In the genomic region with DNA sequence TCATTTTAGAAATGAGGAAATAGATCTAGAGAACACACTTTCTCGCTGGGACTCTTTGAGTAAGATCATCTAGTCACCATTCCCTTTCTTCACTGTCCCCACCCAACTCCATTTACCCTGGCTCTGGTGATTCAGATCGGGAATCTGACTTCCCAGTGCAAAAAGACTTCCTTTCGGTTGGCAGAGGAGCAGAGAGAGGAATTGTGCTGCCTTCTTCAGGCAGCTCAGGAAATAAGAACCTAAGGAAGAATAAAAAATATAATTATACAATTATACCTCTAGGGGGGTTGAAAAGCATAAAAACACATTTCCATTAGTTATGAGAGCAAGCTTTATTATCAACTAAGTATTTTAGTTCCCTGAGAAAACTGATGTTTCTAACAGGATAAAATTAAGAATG, we compare ENCODE assay signal across 12 cellular contexts. TPM values are rescaled to one million over a fixed set of nuclear protein-coding genes. Genes with fewer than 3 reads are reported as not detected.
DNase-seq lines count a peak whose midpoint lies in the region; ATAC-seq and TF ChIP-seq lines count a peak whose summit lies in the region.
"Had no signal": no experiment of that assay in that cellular context is flagged by ENCODE, and none has a peak within 500 bp of the region (broad histone marks: within the 10 kb centered on the region; RNA-seq: fewer than 3 reads in every experiment).

No MANE protein-coding gene starts in this region.

- no peaks in the 10 kb centered on the region for H3K79me2 ChIP-seq in HCT116 (ENCODE audit: insufficient read depth, low read length)

- TF ChIP-seq CTCF in AG09319 (IDR thresholded peaks at IDR 0.05; ENCODE audit: low read depth, low read length) (peak; percentile 50), HCT116 (IDR thresholded peaks at IDR 0.05 in 2 of 3, conservative IDR thresholded peaks at IDR 0.05 in 1 of 3; ENCODE audit: borderline replicate concordance in 1 of 3, insufficient read depth in 1 of 3, low read depth in 2 of 3, low read length in 2 of 3) (peak in 1 of 3 experiments; percentile 28; a peak in 1 of 6 replicates)

- H3K4me1 ChIP-seq in HCT116 (ENCODE audit: control insufficient read depth in 1 of 2, insufficient read depth in 2 of 2, low read length in 2 of 2) = no peaks in the 10 kb centered on the region
- H3K4me1 ChIP-seq in adipocyte (ENCODE audit: control insufficient read depth, insufficient read depth, low read length) = no peaks in the 10 kb centered on the region

- intact Hi-C loops in HCT116 (cut with micrococcal nuclease) = no loop called here

- POLR2A ChIA-PET in HCT116 (lab: Charles Lee) = no interaction called here

- CTCF ChIA-PET in HCT116 (lab: Charles Lee) = no interaction called here

- ATAC-seq in HCT116 (no peak), HG02571 (IDR thresholded peaks at IDR 0.05; ENCODE audit: unreplicated experiment) (no peak)
- ATAC-seq in activated CD4-positive, CD25-positive, alpha-beta regulatory T cell treated with anti-CD3 and anti-CD28 coated beads, Interleukin-2, amount 50 U/mL, for 24 hours = no peak

- no peak overlapping the region for H2AFZ ChIP-seq in HCT116 (ENCODE audit: low read depth, low read length, poor library complexity, severe bottlenecking)

- H3K9me3 ChIP-seq in HCT116 (ENCODE audit: control insufficient read depth in 1 of 2, insufficient read depth in 1 of 2, low read depth in 1 of 2, low read length in 2 of 2) (no peaks in the 10 kb centered on the region), adipocyte (ENCODE audit: control insufficient read depth, low read length) (no peaks in the 10 kb centered on the region)

- H3K27ac ChIP-seq in HCT116 (ENCODE audit: low read depth, low read length) = no peak overlapping the region

- no peaks in the 10 kb centered on the region for H3K9me2 ChIP-seq in HCT116 (ENCODE audit: insufficient read depth)

- peaks cover 0 to 17% of the 10 kb centered on the region in 2 experiments; a peak in 2 of 4 replicates for H3K36me3 ChIP-seq in HCT116 (ENCODE audit: control insufficient read depth in 1 of 2, insufficient read depth in 2 of 2, low read length in 2 of 2)
- peaks cover 79% of the 10 kb centered on the region for H3K36me3 ChIP-seq in adipocyte (ENCODE audit: control insufficient read depth, insufficient read depth, low read length, severe bottlenecking)

- no peak overlapping the region for H3K4me2 ChIP-seq in HCT116 (ENCODE audit: low read length)

- H3K27me3 ChIP-seq in HCT116 (ENCODE audit: insufficient read depth, low read length) = no peaks in the 10 kb centered on the region
- no peaks in the 10 kb centered on the region for H3K27me3 ChIP-seq in adipocyte (replicated peaks; ENCODE audit: control insufficient read depth, insufficient read depth, low read length)

- RAD21 ChIA-PET in HCT116 (lab: Charles Lee; ENCODE audit: low non-redundant PET in 1 of 2, low total read pairs in 2 of 2, uncharacterized antibody in 2 of 2, unreplicated experiment in 2 of 2) = no interaction called here

- TF ChIP-seq POLR2A in HCT116 (IDR thresholded peaks at IDR 0.05; ENCODE audit: borderline replicate concordance, extremely low read depth, insufficient read depth, insufficient read length) = no peak

- no TSS peak for BruUV-seq in HCT116 (replicated peaks; lab: Mats Ljungman, UMichigan)

- H4K20me1 ChIP-seq in HCT116 (ENCODE audit: insufficient read depth) = no peaks in the 10 kb centered on the region

- H3K4me3 ChIP-seq in HCT116 (replicated peaks in 1 of 2; ENCODE audit: low read depth in 1 of 2, low read length in 2 of 2) = no peak overlapping the region
- no peak overlapping the region for H3K4me3 ChIP-seq in adipocyte (ENCODE audit: low read length)

- H3K9ac ChIP-seq in HCT116 (ENCODE audit: low read length) (no peak overlapping the region), adipocyte (ENCODE audit: low read length) (no peak overlapping the region)

- TF ChIP-seq RAD21 in HCT116 (IDR thresholded peaks at IDR 0.05; ENCODE audit: low read depth) = peak; percentile 35; the same call in 1 of the 2 replicates

- DNase-seq in AG09319 (ENCODE audit: extremely low read depth, low read depth) (no peak), HCT116 (ENCODE audit: low read depth, low spot score) (no peak), adipocyte (ENCODE audit: low read depth) (peak; percentile 44), hepatic stellate cell (ENCODE audit: low spot score) (peak; percentile 49), DMS79 treated with DMSO at 0.1 percent for 48 hours (lab: John Stamatoyannopoulos, UW) (no peak), iPS-NIHi7 (ENCODE audit: extremely low spot score) (no peak)
- DNase-seq: activated T-cell treated with anti-CD3 and anti-CD28 coated beads, Interleukin-2, amount 50 U/mL, for 48 hours; DMS53; NCI-H1092; NCI-H69 had no signal

TF ChIP-seq in HCT116, 20 proteins besides CTCF, POLR2A, EP300 and RAD21:
- TF ChIP-seq SRF (IDR thresholded peaks at IDR 0.05; ENCODE audit: low read depth) = no peak
- TF ChIP-seq, protein P1, sequence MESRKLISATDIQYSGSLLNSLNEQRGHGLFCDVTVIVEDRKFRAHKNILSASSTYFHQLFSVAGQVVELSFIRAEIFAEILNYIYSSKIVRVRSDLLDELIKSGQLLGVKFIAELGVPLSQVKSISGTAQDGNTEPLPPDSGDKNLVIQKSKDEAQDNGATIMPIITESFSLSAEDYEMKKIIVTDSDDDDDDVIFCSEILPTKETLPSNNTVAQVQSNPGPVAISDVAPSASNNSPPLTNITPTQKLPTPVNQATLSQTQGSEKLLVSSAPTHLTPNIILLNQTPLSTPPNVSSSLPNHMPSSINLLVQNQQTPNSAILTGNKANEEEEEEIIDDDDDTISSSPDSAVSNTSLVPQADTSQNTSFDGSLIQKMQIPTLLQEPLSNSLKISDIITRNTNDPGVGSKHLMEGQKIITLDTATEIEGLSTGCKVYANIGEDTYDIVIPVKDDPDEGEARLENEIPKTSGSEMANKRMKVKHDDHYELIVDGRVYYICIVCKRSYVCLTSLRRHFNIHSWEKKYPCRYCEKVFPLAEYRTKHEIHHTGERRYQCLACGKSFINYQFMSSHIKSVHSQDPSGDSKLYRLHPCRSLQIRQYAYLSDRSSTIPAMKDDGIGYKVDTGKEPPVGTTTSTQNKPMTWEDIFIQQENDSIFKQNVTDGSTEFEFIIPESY (IDR thresholded peaks at IDR 0.05; ENCODE audit: extremely low read depth, insufficient replicate concordance, low read length) = no peak
- TF ChIP-seq CEBPB (IDR thresholded peaks at IDR 0.05; ENCODE audit: low read depth) = no peak
- no peak for TF ChIP-seq FOSL1 (IDR thresholded peaks at IDR 0.05; ENCODE audit: low read depth)
- TF ChIP-seq EZH2phosphoT487 (IDR thresholded peaks at IDR 0.05; ENCODE audit: borderline replicate concordance) = no peak
- no peak for TF ChIP-seq ZNF274 (IDR thresholded peaks at IDR 0.05; ENCODE audit: low read depth, low read length)

RNA-seq across cellular contexts. Expression of a gene that starts 9.3 kb away (rescaled TPM):
- total RNA-seq in HCT116 (2021; ENCODE audit: unreplicated experiment) = 0.32 TPM
- not detected in 2 replicates for polyA plus RNA-seq in HCT116 (2012)

Comparison
In these comparisons a context has a peak if more than half of its experiments do, and no peak if none do; other contexts are left out.
1. DNase-seq: peak in adipocyte (single experiment) and hepatic stellate cell (single experiment); none in AG09319 (single experiment), HCT116 (single experiment), DMS79 treated with DMSO at 0.1 percent for 48 hours (single experiment) and iPS-NIHi7 (single experiment).